ENCODE assay signal across 10 cellular contexts in the genomic region with DNA sequence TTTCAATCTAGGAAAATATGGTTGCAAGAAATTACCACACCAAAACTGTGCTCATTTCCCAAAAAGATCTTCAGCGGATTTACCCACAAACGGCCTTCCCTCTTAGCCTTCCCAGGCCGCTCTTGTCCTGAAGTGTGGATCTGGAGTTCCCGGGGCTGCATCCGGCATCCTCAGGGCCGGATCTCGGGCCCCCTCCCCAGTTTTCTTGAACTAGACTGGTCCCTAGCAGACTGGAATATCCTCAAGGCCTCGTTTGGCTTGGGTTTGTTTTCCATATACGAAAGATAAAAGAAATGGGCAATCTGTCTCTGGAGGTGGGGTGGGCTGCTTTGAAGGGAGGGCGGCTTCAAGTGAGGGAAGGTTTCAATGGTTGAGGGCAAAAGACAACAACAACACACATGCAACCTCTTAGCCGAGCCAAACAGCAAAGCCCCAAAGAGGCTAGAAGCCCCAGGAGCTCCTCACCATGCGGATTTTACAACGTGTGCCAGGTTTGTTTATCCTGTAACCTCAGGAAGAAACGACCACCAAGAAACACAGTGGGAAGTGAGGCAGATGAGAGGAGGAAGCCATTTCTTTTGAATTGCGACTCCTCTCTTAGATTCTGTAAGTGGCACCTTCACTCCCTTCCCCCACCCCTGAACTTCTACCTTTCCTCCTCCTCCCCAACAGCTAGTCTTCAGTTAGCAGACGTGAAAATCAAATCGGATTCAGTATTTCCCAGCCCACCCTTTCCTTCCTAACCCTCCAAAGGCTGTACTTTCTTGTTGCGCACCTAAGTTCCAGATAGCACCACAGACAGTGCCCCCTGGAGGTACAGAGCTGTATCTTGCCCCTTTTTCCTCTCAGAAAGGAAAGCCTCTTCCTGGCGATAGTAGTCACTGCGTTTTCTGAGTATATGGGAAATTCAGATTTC. TPM values are rescaled to one million over a fixed set of nuclear protein-coding genes. Genes with fewer than 3 reads are reported as not detected.
A peak's percentile ranks its signal among the peaks of the same experiment; 100 is the strongest.
DNase-seq lines count a peak whose midpoint lies in the region; ATAC-seq and TF ChIP-seq lines count a peak whose summit lies in the region.
"Had no signal": no experiment of that assay in that cellular context is flagged by ENCODE, and none has a peak within 500 bp of the region (broad histone marks: within the 10 kb centered on the region; RNA-seq: fewer than 3 reads in every experiment).

No MANE protein-coding gene starts in this region.

- peak; percentile 58 for ATAC-seq in HG03378 (IDR thresholded peaks at IDR 0.05; ENCODE audit: unreplicated experiment)

- peaks cover 0 to 9% (median 6%) of the 10 kb centered on the region in 5 experiments for H3K9me3 Mint-ChIP-seq in brain

- peak overlapping the region in 3 of 5 experiments; percentile 23 to 83 (median 78) for H3K4me3 Mint-ChIP-seq in brain
- H3K4me3 Mint-ChIP-seq: activated naive CD4-positive, alpha-beta T cell treated with anti-CD3 and anti-CD28 coated beads, Interleukin-2, amount 50 U/mL, for 24 hours had no signal

- intact Hi-C loops in ascending aorta (cut with DNase I): no loop called here

- DNase-seq in DMS 273 (lab: John Stamatoyannopoulos, UW; ENCODE audit: unreplicated experiment): peak; percentile 10
- no peak for DNase-seq in DMS 273 treated with DMSO at 0.1 percent for 48 hours (lab: John Stamatoyannopoulos, UW)
- no peak for DNase-seq in retinal pigment epithelial cell (ENCODE audit: low read depth)
- no peak for DNase-seq in activated CD4-positive, alpha-beta T cell treated with anti-CD3 and anti-CD28 coated beads, Interleukin-2, amount 50 U/mL, for 1 hour
- DNase-seq in SIG-M5 (lab: John Stamatoyannopoulos, UW): no peak
- DNase-seq in ascending aorta (ENCODE audit: low spot score in 2 of 2): no peak
- DNase-seq: NCI-H1930 had no signal

- peaks cover 56% of the 10 kb centered on the region for H3K27me3 Mint-ChIP-seq in brain

- H3K36me3 ChIP-seq in ascending aorta: no peaks in the 10 kb centered on the region

- no peaks in the 10 kb centered on the region for H3K27me3 ChIP-seq in ascending aorta

- H3K27ac Mint-ChIP-seq in brain: peak overlapping the region in 2 of 5 experiments; percentile 78 to 84
- H3K27ac Mint-ChIP-seq: activated naive CD4-positive, alpha-beta T cell treated with anti-CD3 and anti-CD28 coated beads, Interleukin-2, amount 50 U/mL, for 24 hours had no signal

- no peak overlapping the region for H3K4me3 ChIP-seq in retinal pigment epithelial cell (ENCODE audit: low read length)
- no peak overlapping the region for H3K4me3 ChIP-seq in ascending aorta

- no peaks in the 10 kb centered on the region for H3K4me1 ChIP-seq in ascending aorta

- H3K9me3 ChIP-seq in ascending aorta: no peaks in the 10 kb centered on the region

- peaks cover 60% of the 10 kb centered on the region for H3K4me1 Mint-ChIP-seq in brain
- H3K4me1 Mint-ChIP-seq: activated naive CD4-positive, alpha-beta T cell treated with anti-CD3 and anti-CD28 coated beads, Interleukin-2, amount 50 U/mL, for 24 hours had no signal

- no peak overlapping the region for H3K27ac ChIP-seq in ascending aorta

- TF ChIP-seq CTCF in brain (conservative IDR thresholded peaks at IDR 0.05) (peak in 1 of 2 experiments; percentile 54), retinal pigment epithelial cell (conservative IDR thresholded peaks at IDR 0.05; ENCODE audit: low read depth, low read length) (peak; percentile 52), ascending aorta (IDR thresholded peaks at IDR 0.05) (no peak)

- H3K36me3 Mint-ChIP-seq in brain: peaks cover 10% of the 10 kb centered on the region
- H3K36me3 Mint-ChIP-seq: activated naive CD4-positive, alpha-beta T cell treated with anti-CD3 and anti-CD28 coated beads, Interleukin-2, amount 50 U/mL, for 24 hours had no signal

RNA-seq across cellular contexts. Expression of a gene that starts 2.6 kb away (rescaled TPM):
- not detected for polyA plus RNA-seq in brain (ENCODE audit: insufficient read depth, low read depth, low replicate concordance)
- not detected for total RNA-seq in ascending aorta

RNA-seq across cellular contexts. Expression of a gene that starts 6.6 kb away (rescaled TPM):
- not detected for polyA plus RNA-seq in brain (ENCODE audit: insufficient read depth, low read depth, low replicate concordance)
- total RNA-seq in ascending aorta: not detected
